Comparison of ENCODE assay signal across 22 cellular contexts in the genomic region with DNA sequence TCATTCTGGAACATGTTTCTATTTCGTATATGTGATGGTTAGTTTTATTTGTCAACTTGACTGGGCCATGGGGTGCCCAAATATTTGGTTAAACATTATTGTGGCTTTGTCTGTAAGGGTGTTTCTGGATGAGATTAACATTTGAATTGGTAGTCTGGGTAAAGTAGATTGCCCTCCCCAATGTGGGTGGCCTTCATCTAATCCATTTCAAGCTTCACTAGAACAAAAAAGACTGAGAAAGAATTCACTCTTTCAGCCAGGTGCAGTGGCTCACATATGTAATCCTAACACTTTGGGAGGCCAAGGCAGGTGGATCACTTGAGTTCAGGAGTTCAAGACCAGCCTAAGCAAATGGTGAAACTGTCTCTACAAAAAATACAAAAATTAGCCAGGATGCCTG. TPM values are rescaled to one million over a fixed set of nuclear protein-coding genes. Genes with fewer than 3 reads are reported as not detected.
DNase-seq lines count a peak whose midpoint lies in the region; ATAC-seq and TF ChIP-seq lines count a peak whose summit lies in the region.
"Had no signal": no experiment of that assay in that cellular context is flagged by ENCODE, and none has a peak within 500 bp of the region (broad histone marks: within the 10 kb centered on the region; RNA-seq: fewer than 3 reads in every experiment).

No MANE protein-coding gene starts in this region.

- H3K27me3 Mint-ChIP-seq in H9 (ENCODE audit: low read depth) = no peaks in the 10 kb centered on the region; the same call in 1 of the 2 replicates
- H3K27me3 Mint-ChIP-seq in neural progenitor cell (ENCODE audit: insufficient read depth, low read depth) = peaks cover 4% of the 10 kb centered on the region
- no peaks in the 10 kb centered on the region for H3K27me3 Mint-ChIP-seq in CD8-positive, alpha-beta T cell (ENCODE audit: low read depth)
- H3K27me3 Mint-ChIP-seq: CD4-positive, alpha-beta T cell had no signal

- H3K27ac ChIP-seq in H9 (ENCODE audit: insufficient read length, low read depth, low read length) = no peak overlapping the region
- H3K27ac ChIP-seq in esophagus muscularis mucosa (replicated peaks in 1 of 4) = no peak overlapping the region
- H3K27ac ChIP-seq in neural progenitor cell = no peak overlapping the region
- H3K27ac ChIP-seq in CD8-positive, alpha-beta T cell (ENCODE audit: low read depth, low read length) = no peak overlapping the region
- H3K27ac ChIP-seq: BLaER1 had no signal

- no peak overlapping the region for H4K5ac ChIP-seq in H9 (ENCODE audit: insufficient read length, low read depth, low read length)

- H2BK20ac ChIP-seq in H9 (ENCODE audit: low read depth, low read length, poor library complexity, severe bottlenecking) = no peak overlapping the region

- no peak overlapping the region for H4K8ac ChIP-seq in H9 (replicated peaks; ENCODE audit: insufficient read length, low read depth, low read length)

- H3K36me3 Mint-ChIP-seq in H9 (ENCODE audit: insufficient read depth in 1 of 3, low read depth in 3 of 3) (no peaks in the 10 kb centered on the region; a peak in 2 of 7 replicates), neural progenitor cell (no peaks in the 10 kb centered on the region)
- no peaks in the 10 kb centered on the region for H3K36me3 Mint-ChIP-seq in CD8-positive, alpha-beta T cell
- H3K36me3 Mint-ChIP-seq: CD14-positive monocyte; CD8-positive, alpha-beta memory T cell had no signal

- no peak overlapping the region for H3K9ac ChIP-seq in H9 (ENCODE audit: extremely low read depth, insufficient read length, low read length)
- H3K9ac ChIP-seq in neural progenitor cell = no peak overlapping the region
- H3K9ac ChIP-seq: BLaER1 had no signal

- intact Hi-C loops in esophagus muscularis mucosa (cut with DNase I) = no loop called here
- intact Hi-C loops in CD8-positive, alpha-beta T cell (cut with DNase I, micrococcal nuclease) = no loop called here

- H2BK15ac ChIP-seq in H9 (ENCODE audit: low read depth, low read length) = no peak overlapping the region

- H3K4ac ChIP-seq in H9 (ENCODE audit: low read depth, low read length) = no peak overlapping the region

- no peak overlapping the region for H3K14ac ChIP-seq in H9 (ENCODE audit: insufficient read depth, low read length)

- no peaks in the 10 kb centered on the region for H3K23me2 ChIP-seq in H9 (ENCODE audit: insufficient read length, low read depth, low read length, poor library complexity, severe bottlenecking)

- H3F3A ChIP-seq in neural progenitor cell (ENCODE audit: low read depth) = peaks cover 17% of the 10 kb centered on the region

- no peak for TF ChIP-seq EP300 in esophagus muscularis mucosa (IDR thresholded peaks at IDR 0.05)

- H3K4me3 ChIP-seq in esophagus muscularis mucosa = no peak overlapping the region
- no peak overlapping the region for H3K4me3 ChIP-seq in neural progenitor cell
- no peak overlapping the region for H3K4me3 ChIP-seq in CD8-positive, alpha-beta T cell (ENCODE audit: low read depth, low read length)
- H3K4me3 ChIP-seq: BLaER1, GM12878 had no signal

- POLR2A ChIA-PET in CD8-positive, alpha-beta T cell (lab: Charles Lee) = no interaction called here

- H3K79me2 ChIP-seq in H9 (ENCODE audit: insufficient read depth, low read length) = no peaks in the 10 kb centered on the region
- no peaks in the 10 kb centered on the region for H3K79me2 ChIP-seq in neural progenitor cell (ENCODE audit: low read depth)

- H3K23ac ChIP-seq in H9 (ENCODE audit: insufficient read length, low read depth, low read length) = no peak overlapping the region

- no peak for TF ChIP-seq POLR2A in esophagus muscularis mucosa (IDR thresholded peaks at IDR 0.05; ENCODE audit: low read depth)

- no peak overlapping the region for H2AK5ac ChIP-seq in H9 (ENCODE audit: insufficient read length, low read length)

- no peaks in the 10 kb centered on the region for H3K9me3 ChIP-seq in H9 (ENCODE audit: control insufficient read depth, low read depth, low read length)
- H3K9me3 ChIP-seq in esophagus muscularis mucosa = no peaks in the 10 kb centered on the region
- no peaks in the 10 kb centered on the region for H3K9me3 ChIP-seq in neural progenitor cell (ENCODE audit: low read depth)
- H3K9me3 ChIP-seq in CD8-positive, alpha-beta T cell (ENCODE audit: low read length) = no peaks in the 10 kb centered on the region
- H3K9me3 ChIP-seq: BE2C, BLaER1 had no signal

- H3K36me3 ChIP-seq in esophagus muscularis mucosa = no peaks in the 10 kb centered on the region
- no peaks in the 10 kb centered on the region for H3K36me3 ChIP-seq in neural progenitor cell
- H3K36me3 ChIP-seq in CD8-positive, alpha-beta T cell (ENCODE audit: insufficient read depth, low read length) = no peaks in the 10 kb centered on the region
- H3K36me3 ChIP-seq: BE2C, BLaER1 had no signal

- TF ChIP-seq CTCF in H9 (conservative IDR thresholded peaks at IDR 0.05) = no peak
- TF ChIP-seq CTCF in esophagus muscularis mucosa (IDR thresholded peaks at IDR 0.05) = no peak
- TF ChIP-seq CTCF in neural progenitor cell (IDR thresholded peaks at IDR 0.05) = no peak
- TF ChIP-seq CTCF in CD8-positive, alpha-beta T cell (IDR thresholded peaks at IDR 0.05) = no peak

- H2BK12ac ChIP-seq in H9 (ENCODE audit: insufficient read length, low read depth, low read length) = no peak overlapping the region

- H2BK120ac ChIP-seq in H9 (ENCODE audit: low read depth, low read length, poor library complexity, severe bottlenecking) = no peak overlapping the region

- no peaks in the 10 kb centered on the region for H3K79me1 ChIP-seq in H9 (ENCODE audit: insufficient read depth, low read depth, low read length, poor library complexity, severe bottlenecking)

- no peaks in the 10 kb centered on the region for H3K27me3 ChIP-seq in H9 (ENCODE audit: insufficient read depth, low read length)
- no peaks in the 10 kb centered on the region for H3K27me3 ChIP-seq in esophagus muscularis mucosa
- H3K27me3 ChIP-seq in neural progenitor cell = no peaks in the 10 kb centered on the region
- no peaks in the 10 kb centered on the region for H3K27me3 ChIP-seq in CD8-positive, alpha-beta T cell (ENCODE audit: insufficient read depth, low read length)
- H3K27me3 ChIP-seq: BE2C, BLaER1 had no signal

- no peak overlapping the region for H2AFZ ChIP-seq in H9 (ENCODE audit: low read length)
- H2AFZ ChIP-seq in neural progenitor cell (replicated peaks) = no peak overlapping the region

- no CpG with 5 or more reads among the region's 1 CpG for WGBS in H9 (ENCODE audit: extremely low coverage, insufficient read length, low lambda C conversion rate)
- WGBS in esophagus muscularis mucosa = 81% methylated on average over 1 of the region's 1 CpG

- H3K4me2 ChIP-seq in H9 (ENCODE audit: insufficient read depth, insufficient read length, low read length) (no peak overlapping the region), neural progenitor cell (no peak overlapping the region)
- H3K4me2 ChIP-seq: BLaER1 had no signal

- H3K4me1 ChIP-seq in H9 (ENCODE audit: insufficient read depth, low read length) (no peaks in the 10 kb centered on the region; the same call in 1 of the 2 replicates), esophagus muscularis mucosa (no peaks in the 10 kb centered on the region), neural progenitor cell (no peaks in the 10 kb centered on the region)
- no peaks in the 10 kb centered on the region for H3K4me1 ChIP-seq in CD8-positive, alpha-beta T cell (ENCODE audit: insufficient read depth, low read length)
- H3K4me1 ChIP-seq: BE2C had no signal

- no peak overlapping the region for H3K56ac ChIP-seq in H9 (ENCODE audit: insufficient read length, low read depth, low read length)

- no peaks in the 10 kb centered on the region; a peak in 1 of 5 replicates for H3K9me3 Mint-ChIP-seq in H9
- H3K9me3 Mint-ChIP-seq in neural progenitor cell = no peaks in the 10 kb centered on the region
- H3K9me3 Mint-ChIP-seq in CD8-positive, alpha-beta T cell = no peaks in the 10 kb centered on the region
- H3K9me3 Mint-ChIP-seq: CD4-positive, alpha-beta T cell; CD8-positive, alpha-beta memory T cell had no signal

- H3K4me1 Mint-ChIP-seq in H9 = peaks cover 26 to 34% of the 10 kb centered on the region in 2 experiments
- H3K4me1 Mint-ChIP-seq in neural progenitor cell = no peaks in the 10 kb centered on the region
- no peaks in the 10 kb centered on the region for H3K4me1 Mint-ChIP-seq in CD8-positive, alpha-beta T cell (ENCODE audit: low read depth)
- H3K4me1 Mint-ChIP-seq: CD8-positive, alpha-beta memory T cell had no signal

- no peak for DNase-seq in H9
- DNase-seq in esophagus muscularis mucosa (ENCODE audit: extremely low spot score) = peak; percentile 39
- peak; percentile 24 for DNase-seq in neural progenitor cell (ENCODE audit: low spot score)
- no peak for DNase-seq in activated CD8-positive, alpha-beta memory T cell treated with anti-CD3 and anti-CD28 coated beads, Interleukin-2, amount 50 U/mL, for 4 hours
- no peak for DNase-seq in stimulated activated CD4-positive, alpha-beta T cell treated with anti-CD3 and anti-CD28 coated beads, Interleukin-2, amount 100 ng/mL, for 48 hours
- DNase-seq in CD8-positive, alpha-beta T cell = no peak
- DNase-seq: 8988T; ACHN; BE2C; CD4-positive, alpha-beta T cell; CD8-positive, alpha-beta memory T cell; COR-L47; DMS 273 treated with DMSO at 0.1 percent for 48 hours; DMS153; DMS53; DMS79; DND-41; EL had no signal

- no peak overlapping the region for H4K91ac ChIP-seq in H9 (ENCODE audit: insufficient read length, low read depth, low read length)

- no peak overlapping the region for H3T11ph ChIP-seq in H9 (ENCODE audit: low read length)

- CTCF ChIA-PET in CD8-positive, alpha-beta T cell (lab: Charles Lee) = interaction anchor here (0.9 to 1.3 kb wide), 2 partner anchors 11 to 218 kb away, joined by 3 to 4 read pairs; no protein-coding TSS in a partner anchor

- H4K20me1 ChIP-seq in H9 (ENCODE audit: control insufficient read depth, insufficient read depth, insufficient read length) (no peaks in the 10 kb centered on the region), neural progenitor cell (ENCODE audit: low read depth) (no peaks in the 10 kb centered on the region)
- H4K20me1 ChIP-seq: BLaER1 had no signal

- no peak overlapping the region; a peak in 1 of 5 replicates for H3K4me3 Mint-ChIP-seq in H9
- no peak overlapping the region for H3K4me3 Mint-ChIP-seq in neural progenitor cell
- H3K4me3 Mint-ChIP-seq in CD8-positive, alpha-beta T cell = no peak overlapping the region
- H3K4me3 Mint-ChIP-seq: CD4-positive, alpha-beta T cell; CD8-positive, alpha-beta memory T cell had no signal

- H2BK5ac ChIP-seq in H9 (ENCODE audit: insufficient read length, low read length) = no peak overlapping the region

- H3K27ac Mint-ChIP-seq in H9 = peak overlapping the region in 2 of 3 experiments; percentile 23 to 59; a peak in 3 of 7 replicates
- no peak overlapping the region for H3K27ac Mint-ChIP-seq in neural progenitor cell
- no peak overlapping the region for H3K27ac Mint-ChIP-seq in CD8-positive, alpha-beta T cell
- H3K27ac Mint-ChIP-seq: CD4-positive, alpha-beta T cell; CD8-positive, alpha-beta memory T cell had no signal

- no peak for ATAC-seq in GM18511 (IDR thresholded peaks at IDR 0.05; ENCODE audit: unreplicated experiment)
- no peak for ATAC-seq in CD8-positive, alpha-beta T cell
- ATAC-seq: GM12878 had no signal

- no peak overlapping the region for H3K18ac ChIP-seq in H9 (ENCODE audit: insufficient read length, low read depth, low read length)

RNA-seq across cellular contexts. Expression of a gene that starts 55.7 kb away (rescaled TPM):
- total RNA-seq in H9 (2021) (2.5 TPM in 2 replicates), esophagus muscularis mucosa (10 to 100 TPM; 34.3 to 54.0 (median 52.9) TPM), neural progenitor cell (ENCODE audit: low replicate concordance) (7.5 and 11.9 TPM in 2 replicates)
- total RNA-seq in CD8-positive, alpha-beta T cell = under 1 TPM; 0.19 to 0.24 TPM

Comparison
In these comparisons a context has a peak if more than half of its experiments do, and no peak if none do; other contexts are left out.
1. DNase-seq: peak in esophagus muscularis mucosa (single experiment) and neural progenitor cell (single experiment); none in H9 (single experiment), activated CD8-positive, alpha-beta memory T cell treated with anti-CD3 and anti-CD28 coated beads, Interleukin-2, amount 50 U/mL, for 4 hours (single experiment), stimulated activated CD4-positive, alpha-beta T cell treated with anti-CD3 and anti-CD28 coated beads, Interleukin-2, amount 100 ng/mL, for 48 hours (0 of 2) and CD8-positive, alpha-beta T cell (0 of 7).
2. H3K27ac Mint-ChIP-seq: peak in H9 (2 of 3); none in neural progenitor cell (single experiment) and CD8-positive, alpha-beta T cell (single experiment).